Comparison of ENCODE assay signal across 9 cellular contexts in genomic region chr1:29655945-29656866, GRCh38.
DNase-seq lines count a peak whose midpoint lies in the region; ATAC-seq and TF ChIP-seq lines count a peak whose summit lies in the region.
"Had no signal": no experiment of that assay in that cellular context is flagged by ENCODE, and none has a peak within 500 bp of the region (broad histone marks: within the 10 kb centered on the region; RNA-seq: fewer than 3 reads in every experiment).

No MANE protein-coding gene starts in this region.

- no peak for ATAC-seq in heart right ventricle
- ATAC-seq in left cardiac atrium, result no peak
- ATAC-seq in GM18868 (IDR thresholded peaks at IDR 0.05; ENCODE audit: unreplicated experiment), result no peak
- ATAC-seq in GM18498 (IDR thresholded peaks at IDR 0.05; ENCODE audit: unreplicated experiment), result no peak

- WGBS in heart right ventricle, 2 donors, result 38 to 44% methylated on average over 8 of the region's 8 CpGs
- 39% methylated on average over 8 of the region's 8 CpGs for WGBS in esophagus muscularis mucosa

- DNase-seq in heart right ventricle (peak in 1 of 2 donors; percentile 2), left cardiac atrium (no peak), NAMALWA (ENCODE audit: low spot score) (peak; percentile 46), esophagus muscularis mucosa (ENCODE audit: extremely low spot score) (peak; percentile 83), HCEC 1CT (no peak)
- DNase-seq in stimulated activated CD8-positive, alpha-beta memory T cell treated with anti-CD3 and anti-CD28 coated beads, Interleukin-4, amount 100 ng/mL, for 48 hours, result peak; percentile 30
- DNase-seq: NCI-H1105 had no signal

- H3K4me1 ChIP-seq in heart right ventricle, result no peaks in the 10 kb centered on the region
- no peaks in the 10 kb centered on the region for H3K4me1 ChIP-seq in esophagus muscularis mucosa

- intact Hi-C loops in heart right ventricle (cut with DNase I), result no loop called here
- intact Hi-C loops in left cardiac atrium (cut with DNase I), result no loop called here
- intact Hi-C loops in esophagus muscularis mucosa (cut with DNase I), result no loop called here

- no peak for TF ChIP-seq EP300 in esophagus muscularis mucosa (IDR thresholded peaks at IDR 0.05)

- H3K4me3 ChIP-seq in heart right ventricle (no peak overlapping the region), esophagus muscularis mucosa (no peak overlapping the region)

- TF ChIP-seq POLR2A in esophagus muscularis mucosa (IDR thresholded peaks at IDR 0.05; ENCODE audit: low read depth), result no peak

- peak in 5 of 9 donors; percentile 5 to 31 (median 21) for TF ChIP-seq CTCF in heart right ventricle (IDR thresholded peaks at IDR 0.05)
- no peak for TF ChIP-seq CTCF in esophagus muscularis mucosa (IDR thresholded peaks at IDR 0.05)

- H3K36me3 ChIP-seq in heart right ventricle (no peaks in the 10 kb centered on the region), esophagus muscularis mucosa (no peaks in the 10 kb centered on the region)

- peaks cover 0 to 15% (median 4%) of the 10 kb centered on the region in 7 donors for H3K27me3 ChIP-seq in heart right ventricle
- peaks cover 0 to 30% (median 0%) of the 10 kb centered on the region in 4 donors for H3K27me3 ChIP-seq in esophagus muscularis mucosa

- H3K27ac ChIP-seq in heart right ventricle, result no peak overlapping the region
- H3K27ac ChIP-seq in esophagus muscularis mucosa (replicated peaks in 1 of 4), result no peak overlapping the region

- H3K9me3 ChIP-seq in heart right ventricle, result peaks cover 0 to 35% (median 12%) of the 10 kb centered on the region in 11 donors
- H3K9me3 ChIP-seq in esophagus muscularis mucosa, result peaks cover 0 to 11% (median 9%) of the 10 kb centered on the region in 4 donors

Comparison
In these comparisons a context has a peak if more than half of its experiments do, and no peak if none do; other contexts are left out.
1. DNase-seq: peak in NAMALWA (single experiment), esophagus muscularis mucosa (single experiment) and stimulated activated CD8-positive, alpha-beta memory T cell treated with anti-CD3 and anti-CD28 coated beads, Interleukin-4, amount 100 ng/mL, for 48 hours (single experiment); none in left cardiac atrium (single experiment) and HCEC 1CT (single experiment).
2. CTCF ChIP-seq: peak in heart right ventricle (5 of 9); none in esophagus muscularis mucosa (0 of 3).